8 cellular contexts compared by ENCODE assay signal in genomic region chr1:77281491-77282186, GRCh38. TPM values are rescaled to one million over a fixed set of nuclear protein-coding genes. Genes with fewer than 3 reads are reported as not detected.
DNase-seq lines count a peak whose midpoint lies in the region; ATAC-seq and TF ChIP-seq lines count a peak whose summit lies in the region.

Gene AK5 (plus strand): TSS chr1:77282019. CDS start chr1:77282314, 295 bp downstream.

- 21% methylated on average over 12 of the region's 71 CpGs for WGBS in SK-N-SH (ENCODE audit: low lambda C conversion rate)
- WGBS in prostate gland = 3% methylated on average over 63 of the region's 71 CpGs
- 2 to 4% methylated on average over 63 to 71 of the region's 71 CpGs for WGBS in aorta, 2 donors

- CTCF ChIA-PET in SK-N-SH (lab: Yijun Ruan, JAX) = interaction anchor here (0.7 to 2.5 kb wide), 9 partner anchors 9 to 251 kb away, joined by 3 to 11 read pairs (median 3); no protein-coding TSS in a partner anchor

- ATAC-seq in HG03095 (IDR thresholded peaks at IDR 0.05; ENCODE audit: unreplicated experiment) (peak; percentile 59), aorta (ENCODE audit: low FRiP score) (peak; percentile 74)

- H3K27me3 ChIP-seq in SK-N-SH (ENCODE audit: insufficient read depth) (no peaks in the 10 kb centered on the region), right atrium auricular region (peaks cover 0 to 3% of the 10 kb centered on the region in 2 donors), prostate gland (replicated peaks; ENCODE audit: insufficient read depth) (no peaks in the 10 kb centered on the region), aorta (ENCODE audit: control insufficient read depth in 1 of 2, insufficient read depth in 2 of 2, low read length in 1 of 2) (no peaks in the 10 kb centered on the region)

- POLR2A ChIA-PET in SK-N-SH (lab: Yijun Ruan, JAX) = interaction anchor here (0.7 kb wide), 1 partner anchor 124 kb away, joined by 3 read pairs; no protein-coding TSS in a partner anchor

- H3K9me3 ChIP-seq in SK-N-SH (no peaks in the 10 kb centered on the region), right atrium auricular region (no peaks in the 10 kb centered on the region), prostate gland (no peaks in the 10 kb centered on the region), aorta (ENCODE audit: control insufficient read depth, low read length) (no peaks in the 10 kb centered on the region)

- intact Hi-C loops in prostate gland (cut with DNase I) (no loop called here), aorta (cut with DNase I) (loop anchor here in 1 of 2 donors (10.0 kb wide), 1 partner anchor 253 kb away; no protein-coding TSS in a partner anchor)

- no peaks in the 10 kb centered on the region for H4K20me1 ChIP-seq in SK-N-SH (ENCODE audit: insufficient read depth)

- no peaks in the 10 kb centered on the region for H3F3A ChIP-seq in SK-N-SH (replicated peaks; ENCODE audit: insufficient read depth)

- DNase-seq in GM13977 (ENCODE audit: low spot score) (peak; percentile 64), SK-N-SH (peak; percentile 90), amygdala (lab: John Stamatoyannopoulos, UW) (peak in 44 of 56 donors; percentile 7 to 75 (median 47)), right atrium auricular region (ENCODE audit: low spot score) (no peak), prostate gland (ENCODE audit: low spot score) (peak; percentile 7), aorta (peak; percentile 44 to 79), SKM-1 treated with dmso at 0.1 percent for 144 hours (lab: John Stamatoyannopoulos, UW; ENCODE audit: unreplicated experiment) (no peak)

- in situ Hi-C loops in GM13977 (cut with MboI; ENCODE audit: low pct_unique_long_range_greater_than_20kb, low sequenced_read_pairs, unreplicated experiment) = no loop called here

- peaks cover 19% of the 10 kb centered on the region; the same call in 1 of the 2 replicates for H3K79me2 ChIP-seq in SK-N-SH (ENCODE audit: insufficient read depth)

- no peak for TF ChIP-seq CTCF in GM13977 (IDR thresholded peaks at IDR 0.05; ENCODE audit: extremely low read depth, insufficient read depth, missing control alignments)
- TF ChIP-seq CTCF in SK-N-SH (IDR thresholded peaks at IDR 0.05) = peak; percentile 10; the same call in 1 of the 2 replicates
- TF ChIP-seq CTCF in right atrium auricular region (IDR thresholded peaks at IDR 0.05) = no peak
- no peak for TF ChIP-seq CTCF in prostate gland (IDR thresholded peaks at IDR 0.05)

- no peak for TF ChIP-seq POLR2A in prostate gland (IDR thresholded peaks at IDR 0.05)

- H3K27ac ChIP-seq in SK-N-SH (ENCODE audit: low read depth in 2 of 2, low read length in 1 of 2) = no peak within 1 kb of the TSS; a peak in 1 of 4 replicates
- no peak within 1 kb of the TSS for H3K27ac ChIP-seq in right atrium auricular region
- H3K27ac ChIP-seq in prostate gland = no peak within 1 kb of the TSS
- H3K27ac ChIP-seq in aorta (ENCODE audit: low read depth in 1 of 2, low read length in 2 of 2) = no peak within 1 kb of the TSS

- H2AFZ ChIP-seq in SK-N-SH (ENCODE audit: low read depth) = peak within 1 kb of the TSS; percentile 88

- H3K4me1 ChIP-seq in SK-N-SH (ENCODE audit: control insufficient read depth in 1 of 2, insufficient read depth in 2 of 2, low read depth in 1 of 2, low read length in 1 of 2) (peaks cover 0 to 13% of the 10 kb centered on the region in 2 experiments; a peak in 2 of 4 replicates), right atrium auricular region (peaks cover 0 to 14% of the 10 kb centered on the region in 2 donors), prostate gland (replicated peaks) (peaks cover 4% of the 10 kb centered on the region), aorta (ENCODE audit: control insufficient read depth in 1 of 2, insufficient read depth in 2 of 2, low read length in 2 of 2) (no peaks in the 10 kb centered on the region)

- H3K4me3 ChIP-seq in SK-N-SH (ENCODE audit: low read depth in 2 of 2, low read length in 1 of 2) = peak within 1 kb of the TSS; percentile 63 to 82
- peak within 1 kb of the TSS; percentile 35 to 57 for H3K4me3 ChIP-seq in right atrium auricular region
- peak within 1 kb of the TSS; percentile 34 to 40 for H3K4me3 ChIP-seq in prostate gland
- H3K4me3 ChIP-seq in aorta (ENCODE audit: low read length in 2 of 2) = peak within 1 kb of the TSS; percentile 45 to 61

- H3K9ac ChIP-seq in SK-N-SH = peak within 1 kb of the TSS; percentile 72

- H3K4me2 ChIP-seq in SK-N-SH = peak within 1 kb of the TSS; percentile 94

- H3K9me2 ChIP-seq in SK-N-SH = no peaks in the 10 kb centered on the region

- no peaks in the 10 kb centered on the region for H3K36me3 ChIP-seq in SK-N-SH (replicated peaks in 1 of 2; ENCODE audit: control insufficient read depth in 1 of 2, insufficient read depth in 2 of 2, low read length in 1 of 2)
- no peaks in the 10 kb centered on the region for H3K36me3 ChIP-seq in right atrium auricular region
- no peaks in the 10 kb centered on the region for H3K36me3 ChIP-seq in prostate gland
- H3K36me3 ChIP-seq in aorta (ENCODE audit: control insufficient read depth in 1 of 2, insufficient read depth in 2 of 2, low read length in 1 of 2) = no peaks in the 10 kb centered on the region

- TF ChIP-seq EP300 in SK-N-SH (IDR thresholded peaks at IDR 0.05; ENCODE audit: borderline replicate concordance in 1 of 2, low read depth in 1 of 2, low read length in 1 of 2) = no peak

- no peak for TF ChIP-seq RAD21 in SK-N-SH (IDR thresholded peaks at IDR 0.05; ENCODE audit: low read length)

TF ChIP-seq in SK-N-SH, 30 proteins besides CTCF, POLR2A, EP300 and RAD21:
- TF ChIP-seq FOSL2 (IDR thresholded peaks at IDR 0.05; ENCODE audit: borderline replicate concordance, low read depth) (no peak), MXI1 (IDR thresholded peaks at IDR 0.05; ENCODE audit: low read depth, low read length) (peak; percentile 82)

RNA-seq across cellular contexts. Expression of gene AK5, which starts in this region (rescaled TPM):
- polyA plus RNA-seq in SK-N-SH (2012; rRNA removed) (22.9 TPM in 2 replicates), aorta (1 to 10 TPM in 1 of 2 donors, not detected in 1; 8.9 TPM)
- polyA plus RNA-seq in SK-N-SH (2012; cell fraction: cytosol; rRNA removed) = 29.0 and 35.3 TPM in 2 replicates
- 10.0 and 13.7 TPM in 2 replicates for polyA plus RNA-seq in SK-N-SH (2012; cell fraction: nucleus; rRNA removed)
- total RNA-seq in right atrium auricular region (1 to 10 TPM; 2.2 to 2.8 TPM), prostate gland (10 to 100 TPM in 1 of 2 donors, 1 to 10 TPM in 1; 3.1 to 20.8 TPM), aorta (1 to 10 TPM in 1 of 2 donors, under 1 TPM in 1; 0.71 to 2.1 TPM)

Comparison
In these comparisons a context has a peak if more than half of its experiments do, and no peak if none do; other contexts are left out.
1. DNase-seq: peak in GM13977 (single experiment), SK-N-SH (single experiment), amygdala (44 of 56), prostate gland (single experiment) and aorta (2 of 2); none in right atrium auricular region (single experiment) and SKM-1 treated with dmso at 0.1 percent for 144 hours (single experiment).
2. Peak in every context shown above with its lines, with median percentiles within 50 percentile points of each other: H3K4me3 ChIP-seq.